ENCODE assay signal across 7 cellular contexts in genomic region chr2:227415538-227416424, GRCh38. TPM values are rescaled to one million over a fixed set of nuclear protein-coding genes. Genes with fewer than 3 reads are reported as not detected.
DNase-seq lines count a peak whose midpoint lies in the region; ATAC-seq and TF ChIP-seq lines count a peak whose summit lies in the region.

No MANE protein-coding gene starts in this region.

- H3K27me3 Mint-ChIP-seq in activated B cell treated with CpG ODN at 0.5 μM for 24 hours (no peaks in the 10 kb centered on the region), Calu3 (ENCODE audit: unreplicated experiment) (no peaks in the 10 kb centered on the region)

- peaks cover 47% of the 10 kb centered on the region for H3K4me1 Mint-ChIP-seq in activated B cell treated with CpG ODN at 0.5 μM for 24 hours
- H3K4me1 Mint-ChIP-seq in Calu3 (ENCODE audit: low read depth, unreplicated experiment): peaks cover 14% of the 10 kb centered on the region

- ATAC-seq in GM19025 (IDR thresholded peaks at IDR 0.05; ENCODE audit: low read depth, unreplicated experiment) (peak; percentile 23), HG03457 (IDR thresholded peaks at IDR 0.05; ENCODE audit: unreplicated experiment) (peak; percentile 39), activated B cell treated with CpG ODN at 0.5 μM for 24 hours (ENCODE audit: low read depth) (peak; percentile 41), left ventricle myocardium superior (peak; percentile 91)

- TF ChIP-seq EP300 in suprapubic skin (IDR thresholded peaks at IDR 0.05): no peak

- no peak overlapping the region for H3K4me3 ChIP-seq in suprapubic skin

- peak overlapping the region; percentile 33 for H3K27ac ChIP-seq in suprapubic skin

- POLR2A ChIA-PET in activated B cell treated with CpG ODN at 0.5 μM for 24 hours (lab: Charles Lee): interaction anchor here (0.5 to 1.2 kb wide), 7 partner anchors 30 to 470 kb away, joined by 3 to 21 read pairs (median 4); no protein-coding TSS in a partner anchor

- H3K9me3 Mint-ChIP-seq in activated B cell treated with CpG ODN at 0.5 μM for 24 hours: no peaks in the 10 kb centered on the region
- no peaks in the 10 kb centered on the region for H3K9me3 Mint-ChIP-seq in Calu3 (ENCODE audit: low read depth, unreplicated experiment)

- 49% methylated on average over 10 of the region's 10 CpGs for WGBS in suprapubic skin

- CTCF ChIA-PET in activated B cell treated with CpG ODN at 0.5 μM for 24 hours (lab: Charles Lee) (interaction anchor here (1.1 to 1.6 kb wide), 3 partner anchors 9 to 55 kb away, joined by 4 to 8 read pairs (median 5); no protein-coding TSS in a partner anchor), Calu3 (lab: Charles Lee) (interaction anchor here (0.9 kb wide), 1 partner anchor 90 kb away, joined by 3 read pairs; no protein-coding TSS in a partner anchor)

- no peak for TF ChIP-seq CTCF in activated B cell treated with CpG ODN at 0.5 μM for 24 hours (IDR thresholded peaks at IDR 0.05)
- TF ChIP-seq CTCF in suprapubic skin (IDR thresholded peaks at IDR 0.05): no peak
- no peak for TF ChIP-seq CTCF in Calu3 (IDR thresholded peaks at IDR 0.05; ENCODE audit: unreplicated experiment)

- peak overlapping the region; percentile 69 for H3K27ac Mint-ChIP-seq in activated B cell treated with CpG ODN at 0.5 μM for 24 hours
- no peak overlapping the region for H3K27ac Mint-ChIP-seq in Calu3 (ENCODE audit: unreplicated experiment)

- BruUV-seq in Calu3 (replicated peaks; lab: Mats Ljungman, UMichigan): no TSS peak

- DNase-seq in activated B cell treated with CpG ODN at 0.5 μM for 24 hours: no peak
- DNase-seq in left ventricle myocardium superior: peak; percentile 63
- no peak for DNase-seq in suprapubic skin (ENCODE audit: low spot score in 2 of 2)
- no peak for DNase-seq in Calu3
- DNase-seq in NCI-H2196 treated with DMSO at 0.1 percent for 48 hours (lab: John Stamatoyannopoulos, UW; ENCODE audit: unreplicated experiment): no peak

- peaks cover 19% of the 10 kb centered on the region for H3K4me1 ChIP-seq in suprapubic skin

- no peaks in the 10 kb centered on the region for H3K9me3 ChIP-seq in suprapubic skin

- H3K36me3 Mint-ChIP-seq in activated B cell treated with CpG ODN at 0.5 μM for 24 hours (ENCODE audit: low read depth) (no peaks in the 10 kb centered on the region), Calu3 (ENCODE audit: insufficient read depth, unreplicated experiment) (no peaks in the 10 kb centered on the region)

- no peak for TF ChIP-seq POLR2A in suprapubic skin (IDR thresholded peaks at IDR 0.05)

- no peaks in the 10 kb centered on the region for H3K36me3 ChIP-seq in suprapubic skin

- intact Hi-C loops in activated B cell treated with CpG ODN at 0.5 μM for 24 hours (cut with micrococcal nuclease): no loop called here
- intact Hi-C loops in left ventricle myocardium superior (cut with micrococcal nuclease): no loop called here
- intact Hi-C loops in Calu3 (cut with micrococcal nuclease; ENCODE audit: unreplicated experiment): loop anchor here (2.0 kb wide), 1 partner anchor 35 kb away; no protein-coding TSS in a partner anchor

- no peaks in the 10 kb centered on the region for H3K27me3 ChIP-seq in suprapubic skin

- H3K4me3 Mint-ChIP-seq in activated B cell treated with CpG ODN at 0.5 μM for 24 hours: no peak overlapping the region
- no peak overlapping the region for H3K4me3 Mint-ChIP-seq in Calu3 (ENCODE audit: low read depth, unreplicated experiment)

RNA-seq across cellular contexts. Expression of gene SCYGR1, which starts 28.0 kb away (rescaled TPM):
- total RNA-seq in activated B cell treated with CpG ODN at 0.5 μM for 24 hours (not detected in 2 replicates), left ventricle myocardium superior (not detected), suprapubic skin (not detected), Calu3 (2022) (not detected in 2 replicates)

RNA-seq across cellular contexts. Expression of gene TM4SF20, which starts 36.7 kb away (rescaled TPM):
- total RNA-seq in activated B cell treated with CpG ODN at 0.5 μM for 24 hours (not detected in 2 replicates), left ventricle myocardium superior (not detected), suprapubic skin (under 1 TPM in 1 of 4 donors, not detected in 3; 0.42 TPM), Calu3 (2022) (not detected in 2 replicates)

RNA-seq across cellular contexts. Expression of gene AGFG1, which starts 56.2 kb away (rescaled TPM):
- total RNA-seq in activated B cell treated with CpG ODN at 0.5 μM for 24 hours: 108 and 125 TPM in 2 replicates
- 55.2 TPM for total RNA-seq in left ventricle myocardium superior
- 10 to 100 TPM; 41.0 to 60.3 (median 55.0) TPM for total RNA-seq in suprapubic skin
- 115 and 126 TPM in 2 replicates for total RNA-seq in Calu3 (2022)

Comparison
In these comparisons a context has a peak if more than half of its experiments do, and no peak if none do; other contexts are left out.
1. ATAC-seq: peak in every context shown above with its lines; median percentile 91 in left ventricle myocardium superior; 41 in activated B cell treated with CpG ODN at 0.5 μM for 24 hours; 39 in HG03457; 23 in GM19025.